1 cellular context compared by ENCODE assay signal in genomic region chr14:75182163-75182562, GRCh38.
TF ChIP-seq lines count a peak whose summit lies in the region.

No MANE protein-coding gene starts in this region.

TF ChIP-seq in HepG2, 621 proteins besides CTCF, POLR2A, EP300 and RAD21:
- TF ChIP-seq DMAP1 (CRISPR knock-in tag; IDR thresholded peaks at IDR 0.05) (0 out of 2 replicates have a peak, but pooled peaks have one; percentile 24), CEBPB (IDR thresholded peaks at IDR 0.05; ENCODE audit: borderline replicate concordance, low read depth, low read length) (0 out of 2 replicates have a peak, but pooled peaks have one; percentile 35), ZNF460 (CRISPR knock-in tag; IDR thresholded peaks at IDR 0.05; ENCODE audit: borderline replicate concordance) (peak; percentile 56; the same call in 1 of the 2 replicates), CEBPG (CRISPR knock-in tag; IDR thresholded peaks at IDR 0.05) (0 out of 2 replicates have a peak, but pooled peaks have one; percentile 26)
TF ChIP-seq in HepG2: peak in this region for 4; not testable (repeated sequence) for 617.
